ENCODE assay signal across 1 cellular context in genomic region chr1:15188145-15188544, GRCh38.
TF ChIP-seq lines count a peak whose summit lies in the region.

No MANE protein-coding gene starts in this region.

TF ChIP-seq in H1, 55 proteins besides CTCF, POLR2A, EP300 and RAD21:
- TF ChIP-seq TBP (IDR thresholded peaks at IDR 0.05; ENCODE audit: low read depth, low read length) = no peak
- TF ChIP-seq KDM5A (IDR thresholded peaks at IDR 0.05; ENCODE audit: low read length) = no peak
- TF ChIP-seq BACH1 (IDR thresholded peaks at IDR 0.05; ENCODE audit: low read length) = no peak
- TF ChIP-seq CEBPB (IDR thresholded peaks at IDR 0.05; ENCODE audit: low read depth, low read length) = no peak
